In the genomic region with DNA sequence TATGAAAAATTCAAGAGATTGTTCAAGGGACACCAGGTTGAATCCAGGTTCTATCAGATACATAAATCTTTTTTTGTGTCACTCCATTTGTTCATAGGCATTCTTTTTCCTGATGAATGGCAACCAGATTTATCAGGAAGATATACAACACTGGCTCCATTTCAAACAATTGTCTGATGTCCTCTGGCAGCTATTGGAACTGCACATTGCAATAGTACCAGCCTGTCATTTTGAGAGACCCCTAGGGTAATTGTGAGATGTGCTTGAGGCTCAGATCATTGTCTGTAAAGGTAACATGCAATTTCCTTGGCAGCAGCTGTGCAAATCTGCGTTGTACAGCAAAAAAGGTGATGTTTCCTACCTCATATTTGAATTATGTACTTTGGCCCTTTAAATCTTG, we compare ENCODE assay signal across 2 cellular contexts.
TF ChIP-seq lines count a peak whose summit lies in the region.

No MANE protein-coding gene starts in this region.

TF ChIP-seq in SK-N-SH, 30 proteins besides CTCF, POLR2A, EP300 and RAD21:
- no peak for TF ChIP-seq TEAD4 (IDR thresholded peaks at IDR 0.05; ENCODE audit: borderline replicate concordance, insufficient read depth)
- TF ChIP-seq MXI1 (IDR thresholded peaks at IDR 0.05; ENCODE audit: low read depth, low read length), result no peak
- TF ChIP-seq EZH2phosphoT487 (IDR thresholded peaks at IDR 0.05; ENCODE audit: borderline replicate concordance, low read depth), result no peak
- no peak for TF ChIP-seq MEF2A (IDR thresholded peaks at IDR 0.05; ENCODE audit: borderline replicate concordance, low read depth)
- TF ChIP-seq, protein P1, sequence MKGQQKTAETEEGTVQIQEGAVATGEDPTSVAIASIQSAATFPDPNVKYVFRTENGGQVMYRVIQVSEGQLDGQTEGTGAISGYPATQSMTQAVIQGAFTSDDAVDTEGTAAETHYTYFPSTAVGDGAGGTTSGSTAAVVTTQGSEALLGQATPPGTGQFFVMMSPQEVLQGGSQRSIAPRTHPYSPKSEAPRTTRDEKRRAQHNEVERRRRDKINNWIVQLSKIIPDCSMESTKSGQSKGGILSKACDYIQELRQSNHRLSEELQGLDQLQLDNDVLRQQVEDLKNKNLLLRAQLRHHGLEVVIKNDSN (IDR thresholded peaks at IDR 0.05; ENCODE audit: borderline replicate concordance, low read depth), result no peak
- TF ChIP-seq RCOR1 (IDR thresholded peaks at IDR 0.05; ENCODE audit: low read length), result no peak
- TF ChIP-seq FOXM1 (IDR thresholded peaks at IDR 0.05; ENCODE audit: low read depth), result no peak
- no peak for TF ChIP-seq FOSL2 (IDR thresholded peaks at IDR 0.05; ENCODE audit: borderline replicate concordance, low read depth)
- no peak for TF ChIP-seq SMC3 (IDR thresholded peaks at IDR 0.05; ENCODE audit: low read depth, low read length)
- TF ChIP-seq RXRA (IDR thresholded peaks at IDR 0.05; ENCODE audit: borderline replicate concordance, low read depth), result no peak
- no peak for TF ChIP-seq RFX5 (IDR thresholded peaks at IDR 0.05; ENCODE audit: low read length)
- no peak for TF ChIP-seq NFIC (IDR thresholded peaks at IDR 0.05; ENCODE audit: borderline replicate concordance)
- TF ChIP-seq, protein P2, sequence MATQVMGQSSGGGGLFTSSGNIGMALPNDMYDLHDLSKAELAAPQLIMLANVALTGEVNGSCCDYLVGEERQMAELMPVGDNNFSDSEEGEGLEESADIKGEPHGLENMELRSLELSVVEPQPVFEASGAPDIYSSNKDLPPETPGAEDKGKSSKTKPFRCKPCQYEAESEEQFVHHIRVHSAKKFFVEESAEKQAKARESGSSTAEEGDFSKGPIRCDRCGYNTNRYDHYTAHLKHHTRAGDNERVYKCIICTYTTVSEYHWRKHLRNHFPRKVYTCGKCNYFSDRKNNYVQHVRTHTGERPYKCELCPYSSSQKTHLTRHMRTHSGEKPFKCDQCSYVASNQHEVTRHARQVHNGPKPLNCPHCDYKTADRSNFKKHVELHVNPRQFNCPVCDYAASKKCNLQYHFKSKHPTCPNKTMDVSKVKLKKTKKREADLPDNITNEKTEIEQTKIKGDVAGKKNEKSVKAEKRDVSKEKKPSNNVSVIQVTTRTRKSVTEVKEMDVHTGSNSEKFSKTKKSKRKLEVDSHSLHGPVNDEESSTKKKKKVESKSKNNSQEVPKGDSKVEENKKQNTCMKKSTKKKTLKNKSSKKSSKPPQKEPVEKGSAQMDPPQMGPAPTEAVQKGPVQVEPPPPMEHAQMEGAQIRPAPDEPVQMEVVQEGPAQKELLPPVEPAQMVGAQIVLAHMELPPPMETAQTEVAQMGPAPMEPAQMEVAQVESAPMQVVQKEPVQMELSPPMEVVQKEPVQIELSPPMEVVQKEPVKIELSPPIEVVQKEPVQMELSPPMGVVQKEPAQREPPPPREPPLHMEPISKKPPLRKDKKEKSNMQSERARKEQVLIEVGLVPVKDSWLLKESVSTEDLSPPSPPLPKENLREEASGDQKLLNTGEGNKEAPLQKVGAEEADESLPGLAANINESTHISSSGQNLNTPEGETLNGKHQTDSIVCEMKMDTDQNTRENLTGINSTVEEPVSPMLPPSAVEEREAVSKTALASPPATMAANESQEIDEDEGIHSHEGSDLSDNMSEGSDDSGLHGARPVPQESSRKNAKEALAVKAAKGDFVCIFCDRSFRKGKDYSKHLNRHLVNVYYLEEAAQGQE (IDR thresholded peaks at IDR 0.05; ENCODE audit: low read depth, low read length), result no peak
- no peak for TF ChIP-seq TCF12 (IDR thresholded peaks at IDR 0.05)
- no peak for TF ChIP-seq GATA2 (CRISPR knock-in tag; IDR thresholded peaks at IDR 0.05)
- TF ChIP-seq, protein P3, sequence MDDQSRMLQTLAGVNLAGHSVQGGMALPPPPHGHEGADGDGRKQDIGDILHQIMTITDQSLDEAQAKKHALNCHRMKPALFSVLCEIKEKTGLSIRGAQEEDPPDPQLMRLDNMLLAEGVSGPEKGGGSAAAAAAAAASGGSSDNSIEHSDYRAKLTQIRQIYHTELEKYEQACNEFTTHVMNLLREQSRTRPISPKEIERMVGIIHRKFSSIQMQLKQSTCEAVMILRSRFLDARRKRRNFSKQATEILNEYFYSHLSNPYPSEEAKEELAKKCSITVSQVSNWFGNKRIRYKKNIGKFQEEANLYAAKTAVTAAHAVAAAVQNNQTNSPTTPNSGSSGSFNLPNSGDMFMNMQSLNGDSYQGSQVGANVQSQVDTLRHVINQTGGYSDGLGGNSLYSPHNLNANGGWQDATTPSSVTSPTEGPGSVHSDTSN (IDR thresholded peaks at IDR 0.05), result no peak

TF ChIP-seq in SK-N-SH treated with all-trans-retinoic acid at 6 μM for 48 hours, 23 proteins besides CTCF, POLR2A, EP300 and RAD21:
- TF ChIP-seq, protein P4, sequence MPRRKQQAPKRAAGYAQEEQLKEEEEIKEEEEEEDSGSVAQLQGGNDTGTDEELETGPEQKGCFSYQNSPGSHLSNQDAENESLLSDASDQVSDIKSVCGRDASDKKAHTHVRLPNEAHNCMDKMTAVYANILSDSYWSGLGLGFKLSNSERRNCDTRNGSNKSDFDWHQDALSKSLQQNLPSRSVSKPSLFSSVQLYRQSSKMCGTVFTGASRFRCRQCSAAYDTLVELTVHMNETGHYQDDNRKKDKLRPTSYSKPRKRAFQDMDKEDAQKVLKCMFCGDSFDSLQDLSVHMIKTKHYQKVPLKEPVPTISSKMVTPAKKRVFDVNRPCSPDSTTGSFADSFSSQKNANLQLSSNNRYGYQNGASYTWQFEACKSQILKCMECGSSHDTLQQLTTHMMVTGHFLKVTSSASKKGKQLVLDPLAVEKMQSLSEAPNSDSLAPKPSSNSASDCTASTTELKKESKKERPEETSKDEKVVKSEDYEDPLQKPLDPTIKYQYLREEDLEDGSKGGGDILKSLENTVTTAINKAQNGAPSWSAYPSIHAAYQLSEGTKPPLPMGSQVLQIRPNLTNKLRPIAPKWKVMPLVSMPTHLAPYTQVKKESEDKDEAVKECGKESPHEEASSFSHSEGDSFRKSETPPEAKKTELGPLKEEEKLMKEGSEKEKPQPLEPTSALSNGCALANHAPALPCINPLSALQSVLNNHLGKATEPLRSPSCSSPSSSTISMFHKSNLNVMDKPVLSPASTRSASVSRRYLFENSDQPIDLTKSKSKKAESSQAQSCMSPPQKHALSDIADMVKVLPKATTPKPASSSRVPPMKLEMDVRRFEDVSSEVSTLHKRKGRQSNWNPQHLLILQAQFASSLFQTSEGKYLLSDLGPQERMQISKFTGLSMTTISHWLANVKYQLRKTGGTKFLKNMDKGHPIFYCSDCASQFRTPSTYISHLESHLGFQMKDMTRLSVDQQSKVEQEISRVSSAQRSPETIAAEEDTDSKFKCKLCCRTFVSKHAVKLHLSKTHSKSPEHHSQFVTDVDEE (CRISPR knock-in tag; IDR thresholded peaks at IDR 0.05), result no peak
- no peak for TF ChIP-seq CSDC2 (CRISPR knock-in tag; IDR thresholded peaks at IDR 0.05)
- no peak for TF ChIP-seq ISL1 (CRISPR knock-in tag; IDR thresholded peaks at IDR 0.05)
- no peak for TF ChIP-seq PPARA (CRISPR knock-in tag; IDR thresholded peaks at IDR 0.05; ENCODE audit: borderline replicate concordance)
- no peak for TF ChIP-seq TCF4 (CRISPR knock-in tag; IDR thresholded peaks at IDR 0.05; ENCODE audit: borderline replicate concordance)
- TF ChIP-seq, protein P5, sequence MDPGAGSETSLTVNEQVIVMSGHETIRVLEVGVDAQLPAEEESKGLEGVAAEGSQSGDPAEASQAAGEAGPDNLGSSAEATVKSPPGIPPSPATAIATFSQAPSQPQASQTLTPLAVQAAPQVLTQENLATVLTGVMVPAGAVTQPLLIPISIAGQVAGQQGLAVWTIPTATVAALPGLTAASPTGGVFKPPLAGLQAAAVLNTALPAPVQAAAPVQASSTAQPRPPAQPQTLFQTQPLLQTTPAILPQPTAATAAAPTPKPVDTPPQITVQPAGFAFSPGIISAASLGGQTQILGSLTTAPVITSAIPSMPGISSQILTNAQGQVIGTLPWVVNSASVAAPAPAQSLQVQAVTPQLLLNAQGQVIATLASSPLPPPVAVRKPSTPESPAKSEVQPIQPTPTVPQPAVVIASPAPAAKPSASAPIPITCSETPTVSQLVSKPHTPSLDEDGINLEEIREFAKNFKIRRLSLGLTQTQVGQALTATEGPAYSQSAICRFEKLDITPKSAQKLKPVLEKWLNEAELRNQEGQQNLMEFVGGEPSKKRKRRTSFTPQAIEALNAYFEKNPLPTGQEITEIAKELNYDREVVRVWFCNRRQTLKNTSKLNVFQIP (CRISPR knock-in tag; IDR thresholded peaks at IDR 0.05; ENCODE audit: borderline replicate concordance, low read depth), result no peak
- no peak for TF ChIP-seq ZNF70 (CRISPR knock-in tag; IDR thresholded peaks at IDR 0.05)
- TF ChIP-seq ZFP3 (CRISPR knock-in tag; IDR thresholded peaks at IDR 0.05), result no peak
- TF ChIP-seq ZFP30 (CRISPR knock-in tag; IDR thresholded peaks at IDR 0.05), result no peak
- TF ChIP-seq RARB (CRISPR knock-in tag; IDR thresholded peaks at IDR 0.05), result no peak
- TF ChIP-seq, protein P6, sequence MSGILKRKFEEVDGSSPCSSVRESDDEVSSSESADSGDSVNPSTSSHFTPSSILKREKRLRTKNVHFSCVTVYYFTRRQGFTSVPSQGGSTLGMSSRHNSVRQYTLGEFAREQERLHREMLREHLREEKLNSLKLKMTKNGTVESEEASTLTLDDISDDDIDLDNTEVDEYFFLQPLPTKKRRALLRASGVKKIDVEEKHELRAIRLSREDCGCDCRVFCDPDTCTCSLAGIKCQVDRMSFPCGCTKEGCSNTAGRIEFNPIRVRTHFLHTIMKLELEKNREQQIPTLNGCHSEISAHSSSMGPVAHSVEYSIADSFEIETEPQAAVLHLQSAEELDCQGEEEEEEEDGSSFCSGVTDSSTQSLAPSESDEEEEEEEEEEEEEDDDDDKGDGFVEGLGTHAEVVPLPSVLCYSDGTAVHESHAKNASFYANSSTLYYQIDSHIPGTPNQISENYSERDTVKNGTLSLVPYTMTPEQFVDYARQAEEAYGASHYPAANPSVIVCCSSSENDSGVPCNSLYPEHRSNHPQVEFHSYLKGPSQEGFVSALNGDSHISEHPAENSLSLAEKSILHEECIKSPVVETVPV (CRISPR knock-in tag; IDR thresholded peaks at IDR 0.05), result no peak
- TF ChIP-seq GLIS3 (CRISPR knock-in tag; IDR thresholded peaks at IDR 0.05), result no peak
- no peak for TF ChIP-seq SNAI2 (CRISPR knock-in tag; IDR thresholded peaks at IDR 0.05)
- TF ChIP-seq, protein P7, sequence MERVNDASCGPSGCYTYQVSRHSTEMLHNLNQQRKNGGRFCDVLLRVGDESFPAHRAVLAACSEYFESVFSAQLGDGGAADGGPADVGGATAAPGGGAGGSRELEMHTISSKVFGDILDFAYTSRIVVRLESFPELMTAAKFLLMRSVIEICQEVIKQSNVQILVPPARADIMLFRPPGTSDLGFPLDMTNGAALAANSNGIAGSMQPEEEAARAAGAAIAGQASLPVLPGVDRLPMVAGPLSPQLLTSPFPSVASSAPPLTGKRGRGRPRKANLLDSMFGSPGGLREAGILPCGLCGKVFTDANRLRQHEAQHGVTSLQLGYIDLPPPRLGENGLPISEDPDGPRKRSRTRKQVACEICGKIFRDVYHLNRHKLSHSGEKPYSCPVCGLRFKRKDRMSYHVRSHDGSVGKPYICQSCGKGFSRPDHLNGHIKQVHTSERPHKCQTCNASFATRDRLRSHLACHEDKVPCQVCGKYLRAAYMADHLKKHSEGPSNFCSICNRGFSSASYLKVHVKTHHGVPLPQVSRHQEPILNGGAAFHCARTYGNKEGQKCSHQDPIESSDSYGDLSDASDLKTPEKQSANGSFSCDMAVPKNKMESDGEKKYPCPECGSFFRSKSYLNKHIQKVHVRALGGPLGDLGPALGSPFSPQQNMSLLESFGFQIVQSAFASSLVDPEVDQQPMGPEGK (CRISPR knock-in tag; IDR thresholded peaks at IDR 0.05; ENCODE audit: borderline replicate concordance), result no peak
- TF ChIP-seq ESRRG (CRISPR knock-in tag; IDR thresholded peaks at IDR 0.05), result no peak
- TF ChIP-seq ARNTL (CRISPR knock-in tag; IDR thresholded peaks at IDR 0.05; ENCODE audit: borderline replicate concordance, low read depth), result no peak
- TF ChIP-seq ZNF8 (CRISPR knock-in tag; IDR thresholded peaks at IDR 0.05), result no peak
- no peak for TF ChIP-seq BACH2 (CRISPR knock-in tag; IDR thresholded peaks at IDR 0.05; ENCODE audit: borderline replicate concordance)
- no peak for TF ChIP-seq TOX (CRISPR knock-in tag; IDR thresholded peaks at IDR 0.05; ENCODE audit: borderline replicate concordance)
